Comparison of ENCODE assay signal across 11 cellular contexts in genomic region chr13:36130168-36130541, GRCh38. TPM values are rescaled to one million over a fixed set of nuclear protein-coding genes. Genes with fewer than 3 reads are reported as not detected.
DNase-seq lines count a peak whose midpoint lies in the region; ATAC-seq and TF ChIP-seq lines count a peak whose summit lies in the region.
"Had no signal": no experiment of that assay in that cellular context is flagged by ENCODE, and none has a peak within 500 bp of the region (broad histone marks: within the 10 kb centered on the region; RNA-seq: fewer than 3 reads in every experiment).

No MANE protein-coding gene starts in this region.

- no peaks in the 10 kb centered on the region for H3K36me3 Mint-ChIP-seq in H9 (ENCODE audit: insufficient read depth in 1 of 3, low read depth in 3 of 3)
- H3K36me3 Mint-ChIP-seq in glutamatergic neuron (ENCODE audit: unreplicated experiment): no peaks in the 10 kb centered on the region
- H3K36me3 Mint-ChIP-seq: activated CD4-positive, alpha-beta memory T cell treated with anti-CD3 and anti-CD28 coated beads for 36 hours had no signal

- H3K27me3 ChIP-seq in H9 (ENCODE audit: insufficient read depth, low read length): peaks cover 16% of the 10 kb centered on the region; the same call in 1 of the 2 replicates

- H3K4ac ChIP-seq in H9 (ENCODE audit: low read depth, low read length): no peak overlapping the region

- no peak overlapping the region for H3K9ac ChIP-seq in H9 (ENCODE audit: extremely low read depth, insufficient read length, low read length)

- H3K79me1 ChIP-seq in H9 (ENCODE audit: insufficient read depth, low read depth, low read length, poor library complexity, severe bottlenecking): no peaks in the 10 kb centered on the region

- no peak overlapping the region for H3T11ph ChIP-seq in H9 (ENCODE audit: low read length)

- ATAC-seq in HG03565 (IDR thresholded peaks at IDR 0.05; ENCODE audit: unreplicated experiment): no peak

- no peaks in the 10 kb centered on the region for H3K9me3 Mint-ChIP-seq in H9
- H3K9me3 Mint-ChIP-seq in glutamatergic neuron (ENCODE audit: unreplicated experiment): peaks cover 10% of the 10 kb centered on the region
- H3K9me3 Mint-ChIP-seq: activated CD4-positive, alpha-beta memory T cell treated with anti-CD3 and anti-CD28 coated beads for 36 hours had no signal

- H3K56ac ChIP-seq in H9 (ENCODE audit: insufficient read length, low read depth, low read length): no peak overlapping the region

- H3K18ac ChIP-seq in H9 (ENCODE audit: insufficient read length, low read depth, low read length): no peak overlapping the region

- H3K79me2 ChIP-seq in H9 (ENCODE audit: insufficient read depth, low read length): no peaks in the 10 kb centered on the region

- peaks cover 7 to 11% of the 10 kb centered on the region in 2 experiments for H3K4me1 Mint-ChIP-seq in H9
- H3K4me1 Mint-ChIP-seq in glutamatergic neuron (ENCODE audit: low read depth, unreplicated experiment): peaks cover 2% of the 10 kb centered on the region

- no peaks in the 10 kb centered on the region for H4K20me1 ChIP-seq in H9 (ENCODE audit: control insufficient read depth, insufficient read depth, insufficient read length)

- no peak overlapping the region for H2AFZ ChIP-seq in H9 (ENCODE audit: low read length)

- H2BK12ac ChIP-seq in H9 (ENCODE audit: insufficient read length, low read depth, low read length): no peak overlapping the region

- TF ChIP-seq CTCF in H9 (conservative IDR thresholded peaks at IDR 0.05) (no peak), VCaP (conservative IDR thresholded peaks at IDR 0.05) (no peak), glutamatergic neuron (IDR thresholded peaks at IDR 0.05; ENCODE audit: partially characterized antibody, unreplicated experiment) (no peak), retinal pigment epithelial cell (conservative IDR thresholded peaks at IDR 0.05; ENCODE audit: low read depth, low read length) (no peak)

- DNase-seq in H9 (no peak), glutamatergic neuron (peak; percentile 16), retinal pigment epithelial cell (ENCODE audit: low read depth) (no peak), AG20443 (ENCODE audit: low spot score) (no peak), ureter (ENCODE audit: low spot score) (no peak), LoVo (ENCODE audit: low spot score) (no peak)
- DNase-seq: activated CD4-positive, alpha-beta memory T cell treated with anti-CD3 and anti-CD28 coated beads for 36 hours; MV-4-11 had no signal

- H3K4me3 ChIP-seq in retinal pigment epithelial cell (ENCODE audit: low read length): peak overlapping the region; percentile 47

- no peak overlapping the region for H4K8ac ChIP-seq in H9 (replicated peaks; ENCODE audit: insufficient read length, low read depth, low read length)

- peak overlapping the region; percentile 69 to 86 for H3K4me3 Mint-ChIP-seq in H9
- H3K4me3 Mint-ChIP-seq in glutamatergic neuron (ENCODE audit: unreplicated experiment): peak overlapping the region; percentile 98
- H3K4me3 Mint-ChIP-seq: activated CD4-positive, alpha-beta memory T cell treated with anti-CD3 and anti-CD28 coated beads for 36 hours had no signal

- no peak overlapping the region for H3K23ac ChIP-seq in H9 (ENCODE audit: insufficient read length, low read depth, low read length)

- H3K9me3 ChIP-seq in H9 (ENCODE audit: control insufficient read depth, low read depth, low read length): no peaks in the 10 kb centered on the region
- H3K9me3 ChIP-seq: SJSA1 had no signal

- H2AK5ac ChIP-seq in H9 (ENCODE audit: insufficient read length, low read length): no peak overlapping the region

- no peak overlapping the region for H3K14ac ChIP-seq in H9 (ENCODE audit: insufficient read depth, low read length)

- H2BK120ac ChIP-seq in H9 (ENCODE audit: low read depth, low read length, poor library complexity, severe bottlenecking): no peak overlapping the region

- H3K4me1 ChIP-seq in H9 (ENCODE audit: insufficient read depth, low read length): no peaks in the 10 kb centered on the region

- no CpG with 5 or more reads among the region's 13 CpGs for WGBS in H9 (ENCODE audit: extremely low coverage, insufficient read length, low lambda C conversion rate)

- H4K91ac ChIP-seq in H9 (ENCODE audit: insufficient read length, low read depth, low read length): no peak overlapping the region

- no peak overlapping the region for H2BK5ac ChIP-seq in H9 (ENCODE audit: insufficient read length, low read length)

- peak overlapping the region; percentile 86 for H3K4me2 ChIP-seq in H9 (ENCODE audit: insufficient read depth, insufficient read length, low read length)

- H3K23me2 ChIP-seq in H9 (ENCODE audit: insufficient read length, low read depth, low read length, poor library complexity, severe bottlenecking): peaks cover 8% of the 10 kb centered on the region

- H3K27me3 Mint-ChIP-seq in H9 (ENCODE audit: low read depth): peaks cover 58% of the 10 kb centered on the region
- peaks cover 10% of the 10 kb centered on the region for H3K27me3 Mint-ChIP-seq in glutamatergic neuron (ENCODE audit: unreplicated experiment)

- H3K27ac Mint-ChIP-seq in H9 (no peak overlapping the region), glutamatergic neuron (ENCODE audit: unreplicated experiment) (peak overlapping the region; percentile 92)
- H3K27ac Mint-ChIP-seq: activated CD4-positive, alpha-beta memory T cell treated with anti-CD3 and anti-CD28 coated beads for 36 hours had no signal

- no peak overlapping the region for H2BK15ac ChIP-seq in H9 (ENCODE audit: low read depth, low read length)

- H3K27ac ChIP-seq in H9 (ENCODE audit: insufficient read length, low read depth, low read length) (no peak overlapping the region), VCaP (peak overlapping the region; percentile 47; the same call in 1 of the 2 replicates)
- H3K27ac ChIP-seq: SJSA1 had no signal

- no peak overlapping the region for H4K5ac ChIP-seq in H9 (ENCODE audit: insufficient read length, low read depth, low read length)

- H2BK20ac ChIP-seq in H9 (ENCODE audit: low read depth, low read length, poor library complexity, severe bottlenecking): no peak overlapping the region

RNA-seq across cellular contexts. Expression of gene DCLK1, which starts 1.0 kb away (rescaled TPM):
- total RNA-seq in H9 (2021) (35.8 and 36.2 TPM in 2 replicates), glutamatergic neuron (ENCODE audit: unreplicated experiment) (63.9 TPM), ureter (13.5 TPM)
- total RNA-seq: activated CD4-positive, alpha-beta memory T cell treated with anti-CD3 and anti-CD28 coated beads for 36 hours had no signal
